ENCODE assay signal across 15 cellular contexts in the genomic region with DNA sequence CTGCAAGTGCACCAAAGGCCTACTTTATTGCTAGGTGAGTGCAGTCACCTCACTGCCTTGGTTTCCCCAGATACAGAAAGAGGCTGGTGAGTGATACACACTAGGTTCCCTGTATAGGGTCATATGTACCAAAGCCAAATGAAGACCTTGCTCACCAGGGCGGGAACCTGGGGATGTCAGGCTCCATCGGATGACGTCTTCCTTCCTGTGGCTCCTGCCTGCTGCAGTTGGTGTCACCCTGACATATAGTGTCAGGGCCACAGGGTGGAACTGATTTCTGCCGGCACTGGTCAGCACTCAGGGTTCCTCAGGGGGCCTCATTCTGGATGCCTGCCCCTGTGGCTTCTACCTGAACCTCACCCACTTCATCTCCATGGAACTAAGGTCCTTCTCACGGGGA. TPM values are rescaled to one million over a fixed set of nuclear protein-coding genes. Genes with fewer than 3 reads are reported as not detected.
DNase-seq lines count a peak whose midpoint lies in the region; ATAC-seq and TF ChIP-seq lines count a peak whose summit lies in the region.
"Had no signal": no experiment of that assay in that cellular context is flagged by ENCODE, and none has a peak within 500 bp of the region (broad histone marks: within the 10 kb centered on the region; RNA-seq: fewer than 3 reads in every experiment).

No MANE protein-coding gene starts in this region.

- no peaks in the 10 kb centered on the region for H3K79me2 ChIP-seq in neural progenitor cell (ENCODE audit: low read depth)

- H3K27me3 Mint-ChIP-seq in immature natural killer cell (ENCODE audit: low read depth in 3 of 3), result peaks cover 0 to 3% (median 0%) of the 10 kb centered on the region in 3 donors
- no peaks in the 10 kb centered on the region for H3K27me3 Mint-ChIP-seq in neural progenitor cell (ENCODE audit: insufficient read depth, low read depth)

- H3K36me3 ChIP-seq in left ventricle myocardium inferior (peaks cover 34% of the 10 kb centered on the region), right atrium auricular region (peaks cover 38% of the 10 kb centered on the region), neural progenitor cell (no peaks in the 10 kb centered on the region)

- peak overlapping the region in 1 of 5 donors; percentile 10 for H3K4me3 Mint-ChIP-seq in immature natural killer cell
- no peak overlapping the region for H3K4me3 Mint-ChIP-seq in neural progenitor cell
- H3K4me3 Mint-ChIP-seq: CD14-positive monocyte had no signal

- DNase-seq in left ventricle myocardium inferior (no peak), right atrium auricular region (ENCODE audit: low spot score) (no peak), immature natural killer cell (no peak), dedifferentiated amniotic fluid mesenchymal stem cell (ENCODE audit: extremely low spot score) (no peak), neural progenitor cell (ENCODE audit: low spot score) (no peak)
- DNase-seq: DMS79 treated with DMSO at 0.1 percent for 48 hours, GOT3, NCI-H1105, NCI-H187, PC-3 had no signal

- no peak for TF ChIP-seq CTCF in left ventricle myocardium inferior (IDR thresholded peaks at IDR 0.05; ENCODE audit: borderline replicate concordance)
- TF ChIP-seq CTCF in right atrium auricular region (IDR thresholded peaks at IDR 0.05), result no peak
- no peak for TF ChIP-seq CTCF in neural progenitor cell (IDR thresholded peaks at IDR 0.05)

- H3K36me3 Mint-ChIP-seq in immature natural killer cell, result peaks cover 10 to 36% (median 11%) of the 10 kb centered on the region in 3 donors
- H3K36me3 Mint-ChIP-seq in neural progenitor cell, result peaks cover 10% of the 10 kb centered on the region

- no peak overlapping the region for H2AFZ ChIP-seq in neural progenitor cell (replicated peaks)

- no peak overlapping the region for H3K4me2 ChIP-seq in neural progenitor cell
- H3K4me2 ChIP-seq: KMS-11 had no signal

- H3K4me3 ChIP-seq in left ventricle myocardium inferior (no peak overlapping the region), right atrium auricular region (no peak overlapping the region), neural progenitor cell (no peak overlapping the region)

- H3K27ac ChIP-seq in left ventricle myocardium inferior (replicated peaks), result peak overlapping the region; percentile 42
- H3K27ac ChIP-seq in right atrium auricular region, result peak overlapping the region in 1 of 2 donors; percentile 66
- peak overlapping the region; percentile 63 for H3K27ac ChIP-seq in temporal lobe (ENCODE audit: low read depth, low read length)
- no peak overlapping the region for H3K27ac ChIP-seq in neural progenitor cell
- H3K27ac ChIP-seq: KMS-11 had no signal

- H3K27me3 ChIP-seq in left ventricle myocardium inferior (ENCODE audit: low read depth) (no peaks in the 10 kb centered on the region), right atrium auricular region (no peaks in the 10 kb centered on the region), neural progenitor cell (no peaks in the 10 kb centered on the region)

- H3F3A ChIP-seq in neural progenitor cell (ENCODE audit: low read depth), result peaks cover 9% of the 10 kb centered on the region

- H3K9ac ChIP-seq in neural progenitor cell, result no peak overlapping the region
- H3K9ac ChIP-seq: KMS-11 had no signal

- H3K9me3 Mint-ChIP-seq in immature natural killer cell, result no peaks in the 10 kb centered on the region
- H3K9me3 Mint-ChIP-seq in neural progenitor cell, result no peaks in the 10 kb centered on the region

- peaks cover 42 to 43% of the 10 kb centered on the region in 2 donors for H3K4me1 Mint-ChIP-seq in immature natural killer cell
- no peaks in the 10 kb centered on the region for H3K4me1 Mint-ChIP-seq in neural progenitor cell

- H3K9me3 ChIP-seq in left ventricle myocardium inferior (replicated peaks), result no peaks in the 10 kb centered on the region
- no peaks in the 10 kb centered on the region for H3K9me3 ChIP-seq in right atrium auricular region
- H3K9me3 ChIP-seq in neural progenitor cell (ENCODE audit: low read depth), result no peaks in the 10 kb centered on the region

- intact Hi-C loops in left ventricle myocardium inferior (cut with micrococcal nuclease), result no loop called here

- ATAC-seq in HG03378 (IDR thresholded peaks at IDR 0.05; ENCODE audit: unreplicated experiment) (no peak), GM18873 (IDR thresholded peaks at IDR 0.05; ENCODE audit: low FRiP score, unreplicated experiment) (no peak)
- ATAC-seq: PC-3 had no signal

- H3K27ac Mint-ChIP-seq in immature natural killer cell (peak overlapping the region; percentile 39 to 93 (median 86)), neural progenitor cell (no peak overlapping the region)

- H3K4me1 ChIP-seq in left ventricle myocardium inferior, result peaks cover 25% of the 10 kb centered on the region
- peaks cover 0 to 24% of the 10 kb centered on the region in 2 donors for H3K4me1 ChIP-seq in right atrium auricular region
- H3K4me1 ChIP-seq in neural progenitor cell, result no peaks in the 10 kb centered on the region

- no peaks in the 10 kb centered on the region for H4K20me1 ChIP-seq in neural progenitor cell (ENCODE audit: low read depth)

RNA-seq across cellular contexts. Expression of a gene that starts 43.1 kb away (rescaled TPM):
- total RNA-seq in left ventricle myocardium inferior (16.5 TPM), right atrium auricular region (10 to 100 TPM; 26.1 to 28.1 TPM), temporal lobe (7.1 TPM), neural progenitor cell (ENCODE audit: low replicate concordance) (12.6 and 50.0 TPM in 2 replicates)
- polyA plus RNA-seq in immature natural killer cell, result 100 to 1,000 TPM in 1 of 3 donors, 10 to 100 TPM in 2; 36.8 to 216 (median 71.4) TPM
